In genomic region chr17:50192873-50193274, GRCh38 we compare ENCODE assay signal across 24 cellular contexts. TPM values are rescaled to one million over a fixed set of nuclear protein-coding genes. Genes with fewer than 3 reads are reported as not detected.
A peak's percentile ranks its signal among the peaks of the same experiment; 100 is the strongest.
DNase-seq lines count a peak whose midpoint lies in the region; ATAC-seq and TF ChIP-seq lines count a peak whose summit lies in the region.
"Had no signal": no experiment of that assay in that cellular context is flagged by ENCODE, and none has a peak within 500 bp of the region (broad histone marks: within the 10 kb centered on the region; RNA-seq: fewer than 3 reads in every experiment).

No MANE protein-coding gene starts in this region.

- H3K27me3 ChIP-seq in GM23248 (replicated peaks; ENCODE audit: insufficient read depth) (no peaks in the 10 kb centered on the region), foreskin keratinocyte (no peaks in the 10 kb centered on the region)
- H3K27me3 ChIP-seq: ovary had no signal

- peaks cover 93% of the 10 kb centered on the region for H3F3A ChIP-seq in GM23248 (ENCODE audit: insufficient read depth)

- WGBS in GM23248 (ENCODE audit: low coverage in 1 of 2, low lambda C conversion rate in 2 of 2, missing lambda C conversion rate in 2 of 2), 2 experiments = 30 to 32% methylated on average over 10 of the region's 10 CpGs

- no peaks in the 10 kb centered on the region for H4K20me1 ChIP-seq in GM23248 (ENCODE audit: insufficient read depth)

- TF ChIP-seq CTCF in AG10803 (conservative IDR thresholded peaks at IDR 0.05; ENCODE audit: low read length) = 0 out of 2 replicates have a peak, but pooled peaks have one; percentile 13
- no peak for TF ChIP-seq CTCF in fibroblast of mammary gland (conservative IDR thresholded peaks at IDR 0.05; ENCODE audit: control insufficient read depth, insufficient read depth, low read depth, low read length)
- TF ChIP-seq CTCF in foreskin keratinocyte (conservative IDR thresholded peaks at IDR 0.05) = no peak

- H3K9me3 ChIP-seq in GM23248 (ENCODE audit: low read depth) = no peaks in the 10 kb centered on the region
- H3K9me3 ChIP-seq: ovary had no signal

- peak overlapping the region; percentile 100 for H3K4me3 ChIP-seq in AG10803 (ENCODE audit: low read length)
- peak overlapping the region; percentile 99 for H3K4me3 ChIP-seq in GM23248
- H3K4me3 ChIP-seq in fibroblast of mammary gland (ENCODE audit: control insufficient read depth, low read depth, low read length) = no peak overlapping the region
- H3K4me3 ChIP-seq in skin epidermis = no peak overlapping the region
- H3K4me3 ChIP-seq: dorsolateral prefrontal cortex, ovary had no signal

- ATAC-seq in GM21786 (IDR thresholded peaks at IDR 0.05; ENCODE audit: unreplicated experiment) (no peak), GM18909 (IDR thresholded peaks at IDR 0.05; ENCODE audit: poor library complexity, unreplicated experiment) (no peak), foreskin keratinocyte (no peak)
- ATAC-seq: activated T-helper 17 cell treated with anti-CD3 and anti-CD28 coated beads, Interleukin-2, amount 50 U/mL, for 72 hours; PC-3 had no signal

- in situ Hi-C loops in GM23248 (cut with MboI) = no loop called here

- no peak overlapping the region for H2AFZ ChIP-seq in GM23248

- peak overlapping the region; percentile 100 for H3K27ac ChIP-seq in GM23248
- H3K27ac ChIP-seq in skin epidermis = peak overlapping the region in 17 of 21 experiments; percentile 14 to 97 (median 66)
- H3K27ac ChIP-seq in foreskin keratinocyte = no peak overlapping the region
- H3K27ac ChIP-seq: dorsolateral prefrontal cortex, epithelial cell of prostate had no signal

- H3K4me1 ChIP-seq in GM23248 (ENCODE audit: insufficient read depth) (peaks cover 75% of the 10 kb centered on the region), foreskin keratinocyte (no peaks in the 10 kb centered on the region)

- H3K9me2 ChIP-seq in GM23248 (ENCODE audit: insufficient read depth) = no peaks in the 10 kb centered on the region

- H3K9ac ChIP-seq in GM23248 = peak overlapping the region; percentile 100

- peaks cover 74% of the 10 kb centered on the region for H3K36me3 ChIP-seq in GM23248 (ENCODE audit: low read depth)
- H3K36me3 ChIP-seq: ovary had no signal

- DNase-seq in AG10803 (ENCODE audit: low read depth) (peak; percentile 45), GM23248 (peak; percentile 55), fibroblast of mammary gland (ENCODE audit: low read depth) (peak; percentile 10), GM19240 (ENCODE audit: insufficient read length, low spot score) (no peak), foreskin keratinocyte (no peak)
- DNase-seq: activated CD4-positive, CD25-positive, alpha-beta regulatory T cell treated with anti-CD3 and anti-CD28 coated beads, Interleukin-2, amount 50 U/mL, for 72 hours; activated naive CD8-positive, alpha-beta T cell treated with anti-CD3 and anti-CD28 coated beads, Interleukin-2, amount 10 ng/mL, durations not matched to agents 7 days and 5 days; Calu3; dorsolateral prefrontal cortex; NCI-H1417 treated with DMSO at 0.1 percent for 48 hours; NCI-H2171 treated with DMSO at 0.1 percent for 48 hours; NCI-H82; ovary; PC-3; small intestine; stimulated activated CD4-positive, alpha-beta T cell treated with anti-CD3 and anti-CD28 coated beads, Interleukin-4, amount 100 ng/mL, for 4 hours; T-helper 9 cell had no signal

- H3K79me2 ChIP-seq in GM23248 (ENCODE audit: insufficient read depth) = peaks cover 65% of the 10 kb centered on the region

- peak overlapping the region; percentile 54 for H3K4me2 ChIP-seq in GM23248 (ENCODE audit: unreplicated experiment)

RNA-seq across cellular contexts. Expression of gene COL1A1, which starts 8.6 kb away (rescaled TPM):
- 6,472 and 7,860 TPM in 2 replicates for total RNA-seq in GM23248 (2014; rRNA removed; shearing (Covaris generic))
- polyA plus RNA-seq in GM23248 (2016; fragmentation: Nextera tagmentation; extraction: Ambion mirVana) = 15,283 and 15,653 TPM in 2 replicates
- 3.5 and 4.7 TPM in 2 replicates for total RNA-seq in foreskin keratinocyte
- polyA plus RNA-seq in foreskin keratinocyte = 2.2 and 2.7 TPM in 2 replicates

RNA-seq across cellular contexts. Expression of gene SGCA, which starts 27.1 kb away (rescaled TPM):
- total RNA-seq in GM23248 (2014; rRNA removed; shearing (Covaris generic)) = 1.6 TPM in 1 of 2 replicates, not detected in the other
- 1.4 and 1.8 TPM in 2 replicates for polyA plus RNA-seq in GM23248 (2016; fragmentation: Nextera tagmentation; extraction: Ambion mirVana)
- not detected in 2 replicates for total RNA-seq in foreskin keratinocyte
- polyA plus RNA-seq in foreskin keratinocyte = not detected in 2 replicates
- total RNA-seq: activated naive CD8-positive, alpha-beta T cell treated with anti-CD3 and anti-CD28 coated beads, Interleukin-2, amount 10 ng/mL, durations not matched to agents 7 days and 5 days; activated T-helper 17 cell treated with anti-CD3 and anti-CD28 coated beads, Interleukin-2, amount 50 U/mL, for 72 hours; bronchial epithelial cell; Calu3; H1; PC-3 had no signal

RNA-seq across cellular contexts. Expression of gene PPP1R9B, which starts 42.4 kb away (rescaled TPM):
- 62.0 and 69.4 TPM in 2 replicates for total RNA-seq in GM23248 (2014; rRNA removed; shearing (Covaris generic))
- polyA plus RNA-seq in GM23248 (2016; fragmentation: Nextera tagmentation; extraction: Ambion mirVana) (2.3 and 3.2 TPM in 2 replicates), foreskin keratinocyte (21.2 and 21.5 TPM in 2 replicates)
- total RNA-seq in foreskin keratinocyte = 32.9 and 36.0 TPM in 2 replicates

Comparison
In these comparisons a context has a peak if more than half of its experiments do, and no peak if none do; other contexts are left out.
1. DNase-seq: peak in AG10803 (single experiment), GM23248 (single experiment) and fibroblast of mammary gland (single experiment); none in GM19240 (single experiment) and foreskin keratinocyte (0 of 2).
2. H3K4me3 ChIP-seq: peak in AG10803 (single experiment) and GM23248 (single experiment); none in fibroblast of mammary gland (single experiment) and skin epidermis (0 of 7).
3. RNA of gene COL1A1, which starts 8.6 kb away (total RNA-seq): 6,472 to 7,860 TPM in GM23248; 3.5 to 4.7 TPM in foreskin keratinocyte; every median in the first group is over 1,000 times any median in the second.